ENCODE assay signal across 24 cellular contexts in the genomic region with DNA sequence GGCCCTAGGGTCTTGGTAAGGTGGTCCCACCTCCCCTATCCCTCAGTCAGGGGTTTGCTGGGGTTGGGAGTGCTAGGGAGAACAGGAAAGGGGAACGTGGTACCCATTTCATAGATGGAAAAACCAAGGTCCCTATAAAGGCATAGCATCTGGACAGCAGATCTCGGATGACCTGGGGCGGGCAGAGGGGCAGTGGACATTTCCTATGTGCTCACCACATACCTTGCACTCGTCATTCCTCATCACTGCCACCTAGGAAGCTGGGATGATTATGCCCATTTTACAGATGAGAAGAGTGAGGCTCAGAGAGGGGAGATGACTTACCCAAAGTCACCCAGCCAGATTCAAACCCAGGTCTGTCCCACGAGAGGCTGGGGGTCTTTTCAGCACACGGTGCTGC. TPM values are rescaled to one million over a fixed set of nuclear protein-coding genes. Genes with fewer than 3 reads are reported as not detected.
"Had no signal": no experiment of that assay in that cellular context is flagged by ENCODE, and none has a peak within 500 bp of the region (broad histone marks: within the 10 kb centered on the region; RNA-seq: fewer than 3 reads in every experiment).

No MANE protein-coding gene starts in this region.

- H3K9me3 ChIP-seq: SJSA1 had no signal

- H3K4me3 ChIP-seq: SJSA1, SK-N-MC had no signal

- DNase-seq: KBM-7, MV-4-11, NCI-H1048, NCI-H1105, NCI-H1417, NCI-H1436 treated with DMSO at 0.1 percent for 48 hours, NCI-H1694, NCI-H187 treated with DMSO at 0.1 percent for 48 hours, NCI-H2029 treated with DMSO at 0.1 percent for 48 hours, NCI-H2171 treated with DMSO at 0.1 percent for 48 hours, NCI-H524 treated with DMSO at 0.1 percent for 48 hours, NCI-H69, NCI-H774, Right ventricle myocardium superior, RPMI8226, SIG-M5 had no signal

- FAIRE-seq: RCC 7860 had no signal

- H3K36me3 ChIP-seq: SJSA1 had no signal

- H3K27ac ChIP-seq: SJSA1, SK-N-MC had no signal

- H3K27me3 ChIP-seq: SJSA1 had no signal

RNA-seq across cellular contexts. Expression of a gene that starts 12.1 kb away (rescaled TPM):
- polyA plus RNA-seq: IgD-negative memory B cell had no signal

RNA-seq across cellular contexts. Expression of a gene that starts 14.2 kb away (rescaled TPM):
- total RNA-seq: LHCN-M2, MCF 10A, NCI-H460 had no signal
- polyA plus RNA-seq: IgD-negative memory B cell had no signal

RNA-seq across cellular contexts. Expression of a gene that starts 39.1 kb away (rescaled TPM):
- total RNA-seq: HT1080, MCF 10A, NCI-H460 had no signal
- polyA plus RNA-seq: IgD-negative memory B cell had no signal

RNA-seq across cellular contexts. Expression of a gene that starts 39.2 kb away (rescaled TPM):
- total RNA-seq: HT1080, LHCN-M2, NCI-H460, Right ventricle myocardium superior, SJSA1 had no signal
- polyA plus RNA-seq: IgD-negative memory B cell had no signal
